18 cellular contexts compared by ENCODE assay signal in genomic region chr6:118198746-118199145, GRCh38.
A peak's percentile ranks its signal among the peaks of the same experiment; 100 is the strongest.
DNase-seq lines count a peak whose midpoint lies in the region; ATAC-seq and TF ChIP-seq lines count a peak whose summit lies in the region.
"Had no signal": no experiment of that assay in that cellular context is flagged by ENCODE, and none has a peak within 500 bp of the region (broad histone marks: within the 10 kb centered on the region; RNA-seq: fewer than 3 reads in every experiment).

No MANE protein-coding gene starts in this region.

- TF ChIP-seq POLR2A in suprapubic skin (IDR thresholded peaks at IDR 0.05): no peak

- DNase-seq in astrocyte of the cerebellum (ENCODE audit: low read depth) (peak; percentile 9), fibroblast of lung (ENCODE audit: low read depth in 2 of 2) (peak; percentile 57 to 66), renal cortical epithelial cell (ENCODE audit: low read depth) (peak; percentile 2), kidney glomerular epithelial cell (lab: John Stamatoyannopoulos, UW) (no peak), suprapubic skin (ENCODE audit: low spot score in 2 of 2) (no peak)
- DNase-seq: activated CD4-positive, alpha-beta T cell treated with anti-CD3 and anti-CD28 coated beads for 1 hour; activated naive CD8-positive, alpha-beta T cell treated with anti-CD3 and anti-CD28 coated beads, Interleukin-2, amount 10 ng/mL, durations not matched to agents 7 days and 5 days; cerebellar nuclear complex; foreskin fibroblast; H9; Karpas-422; NCI-H82; right cardiac atrium; stomach had no signal

- TF ChIP-seq CTCF in HEK293 (tag by site-specific recombination; IDR thresholded peaks at IDR 0.05) (no peak), astrocyte of the cerebellum (IDR thresholded peaks at IDR 0.05; ENCODE audit: low read depth, low read length, missing control alignments) (no peak), fibroblast of lung (conservative IDR thresholded peaks at IDR 0.05 in 1 of 2, IDR thresholded peaks at IDR 0.05 in 1 of 2; ENCODE audit: low read depth in 1 of 2, low read length in 2 of 2) (no peak), suprapubic skin (IDR thresholded peaks at IDR 0.05) (no peak)

- CTCF ChIA-PET in HEK293 (lab: Yijun Ruan, JAX): no interaction called here

- in situ Hi-C loops in astrocyte of the cerebellum (cut with HindIII; ENCODE audit: low sequenced_read_pairs): no loop called here

- H3K4me2 ChIP-seq in fibroblast of lung (ENCODE audit: extremely low read depth, insufficient read depth, low read length): no peak overlapping the region

- H3K4me3 ChIP-seq in HEK293 (ENCODE audit: low read depth, low read length) (no peak overlapping the region), astrocyte of the cerebellum (ENCODE audit: low read depth, low read length) (no peak overlapping the region), fibroblast of lung (replicated peaks in 1 of 4; ENCODE audit: control extremely low read depth in 1 of 4, insufficient read depth in 1 of 4, low read depth in 3 of 4, low read length in 4 of 4) (no peak overlapping the region), suprapubic skin (no peak overlapping the region)
- H3K4me3 ChIP-seq: stomach had no signal

- H3K9ac ChIP-seq in fibroblast of lung (ENCODE audit: insufficient read depth, low read length): no peak overlapping the region

- no peaks in the 10 kb centered on the region for H3K4me1 ChIP-seq in HEK293 (ENCODE audit: control insufficient read depth, insufficient read depth, low read length)
- H3K4me1 ChIP-seq in fibroblast of lung (ENCODE audit: control insufficient read depth, extremely low read depth, insufficient read depth, low read length): no peaks in the 10 kb centered on the region
- H3K4me1 ChIP-seq in suprapubic skin: no peaks in the 10 kb centered on the region
- H3K4me1 ChIP-seq: stomach had no signal

- no peaks in the 10 kb centered on the region for H3K27me3 ChIP-seq in fibroblast of lung (ENCODE audit: control insufficient read depth, insufficient read depth, low read length)
- no peaks in the 10 kb centered on the region for H3K27me3 ChIP-seq in suprapubic skin
- H3K27me3 ChIP-seq: stomach had no signal

- H2AFZ ChIP-seq in fibroblast of lung (ENCODE audit: low read length): no peak overlapping the region

- no peaks in the 10 kb centered on the region for H3K9me3 ChIP-seq in HEK293 (ENCODE audit: control insufficient read depth, insufficient read depth, low read depth, low read length)
- H3K9me3 ChIP-seq in fibroblast of lung (ENCODE audit: control insufficient read depth, insufficient read depth, low read depth, low read length): no peaks in the 10 kb centered on the region
- H3K9me3 ChIP-seq in suprapubic skin: no peaks in the 10 kb centered on the region
- H3K9me3 ChIP-seq: stomach had no signal

- POLR2A ChIA-PET in HEK293 (lab: Yijun Ruan, JAX): no interaction called here

- no peak for TF ChIP-seq EP300 in suprapubic skin (IDR thresholded peaks at IDR 0.05)

- no peak overlapping the region for H3K27ac ChIP-seq in HEK293 (ENCODE audit: extremely low read depth, low read depth, low read length)
- no peak overlapping the region for H3K27ac ChIP-seq in fibroblast of lung (ENCODE audit: insufficient read depth, low read length)
- H3K27ac ChIP-seq in suprapubic skin: no peak overlapping the region
- H3K27ac ChIP-seq: SK-N-MC, stomach had no signal

- no peaks in the 10 kb centered on the region for H4K20me1 ChIP-seq in fibroblast of lung (ENCODE audit: control insufficient read depth, extremely low read depth, insufficient read depth, low read length)

- H3K79me2 ChIP-seq in fibroblast of lung (ENCODE audit: control insufficient read depth, insufficient read depth, low read length): no peaks in the 10 kb centered on the region

- H3K36me3 ChIP-seq in HEK293 (ENCODE audit: control insufficient read depth in 2 of 2, insufficient read depth in 1 of 2, low read length in 2 of 2) (no peaks in the 10 kb centered on the region), fibroblast of lung (ENCODE audit: control insufficient read depth, insufficient read depth, low read length) (no peaks in the 10 kb centered on the region), suprapubic skin (no peaks in the 10 kb centered on the region)
- H3K36me3 ChIP-seq: stomach had no signal

- 31% methylated on average over 1 of the region's 1 CpG for WGBS in suprapubic skin

- ATAC-seq in HG03571 (IDR thresholded peaks at IDR 0.05; ENCODE audit: unreplicated experiment) (no peak), HG03378 (IDR thresholded peaks at IDR 0.05; ENCODE audit: unreplicated experiment) (no peak)
- ATAC-seq: right cardiac atrium had no signal

TF ChIP-seq in HEK293, 187 proteins besides CTCF, POLR2A, EP300 and RAD21:
- TF ChIP-seq ZNF404 (tag by site-specific recombination; IDR thresholded peaks at IDR 0.05) (no peak), SCRT2 (tag by site-specific recombination; IDR thresholded peaks at IDR 0.05) (peak; percentile 54; the same call in 1 of the 2 replicates), ZBTB11 (tag by site-specific recombination; conservative IDR thresholded peaks at IDR 0.05; ENCODE audit: low read depth) (no peak), ZNF529 (tag by site-specific recombination; IDR thresholded peaks at IDR 0.05; ENCODE audit: insufficient replicate concordance) (no peak)

Comparison
In these comparisons a context has a peak if more than half of its experiments do, and no peak if none do; other contexts are left out.
1. DNase-seq: peak in astrocyte of the cerebellum (single experiment), fibroblast of lung (2 of 2) and renal cortical epithelial cell (single experiment); none in kidney glomerular epithelial cell (single experiment) and suprapubic skin (0 of 2).